ENCODE assay signal across 24 cellular contexts in genomic region chr1:59885160-59885832, GRCh38. TPM values are rescaled to one million over a fixed set of nuclear protein-coding genes. Genes with fewer than 3 reads are reported as not detected.
"Had no signal": no experiment of that assay in that cellular context is flagged by ENCODE, and none has a peak within 500 bp of the region (broad histone marks: within the 10 kb centered on the region; RNA-seq: fewer than 3 reads in every experiment).

No MANE protein-coding gene starts in this region.

- H3K36me3 ChIP-seq: adrenal gland, breast epithelium, esophagus muscularis mucosa, gastroesophageal sphincter, heart left ventricle, thyroid gland, WERI-Rb-1 had no signal

- DNase-seq: activated CD4-positive, alpha-beta T cell treated with anti-CD3 and anti-CD28 coated beads for 1 hour; activated CD4-positive, alpha-beta T cell treated with anti-CD3 and anti-CD28 coated beads, Interleukin-2, amount 50 U/mL, for 48 hours; activated gamma-delta T cell treated with Interleukin-2 at 50 U/mL for 16 hours; activated T-cell treated with anti-CD3 and anti-CD28 coated beads for 4 hours; adrenal gland; dermis blood vessel endothelial cell; effector memory CD4-positive, alpha-beta T cell; heart left ventricle; kidney; mesendoderm; nephron progenitor cell; nucleus accumbens; stimulated activated CD4-positive, alpha-beta T cell treated with anti-CD3 and anti-CD28 coated beads, Interleukin-12 subunit alpha, Interleukin-12 subunit beta, amount 100 ng/mL, for 4 hours; stimulated activated CD4-positive, alpha-beta T cell treated with anti-CD3 and anti-CD28 coated beads, Interleukin-1b, Interleukin-23, amount 100 ng/mL, for 48 hours; stimulated activated CD8-positive, alpha-beta memory T cell treated with anti-CD3 and anti-CD28 coated beads, Interleukin-4, amount 100 ng/mL, for 48 hours; stimulated activated naive CD4-positive, alpha-beta T cell treated with Interleukin-2 at 50 U/mL for 16 hours; T-helper 2 cell; thyroid gland; WERI-Rb-1 had no signal

- H3K4me1 ChIP-seq: adrenal gland, breast epithelium, esophagus muscularis mucosa, gastroesophageal sphincter, thyroid gland had no signal

- H3K4me3 ChIP-seq: adrenal gland, breast epithelium, esophagus muscularis mucosa, gastroesophageal sphincter, heart left ventricle, thyroid gland had no signal

- H3K4me3 Mint-ChIP-seq: activated T-helper 1 cell treated with anti-CD3 and anti-CD28 coated beads, Interleukin-12 subunit alpha, Interleukin-12 subunit beta, Interleukin-2, Interleukin-4 antibody, amounts not matched to agents 30 ng/mL and 10 ng/mL and 1 ng/mL, durations not matched to agents 14 hours and 24 hours and 36 hours; nephron progenitor cell had no signal

- H3K27ac Mint-ChIP-seq: activated naive CD4-positive, alpha-beta T cell treated with anti-CD3 and anti-CD28 coated beads, Interleukin-2, amount 50 U/mL, for 72 hours; activated T-helper 1 cell treated with anti-CD3 and anti-CD28 coated beads, Interleukin-12 subunit alpha, Interleukin-12 subunit beta, Interleukin-2, Interleukin-4 antibody, amounts not matched to agents 30 ng/mL and 10 ng/mL and 1 ng/mL, durations not matched to agents 14 hours and 24 hours and 36 hours; nephron progenitor cell had no signal

- H3K4me1 Mint-ChIP-seq: nephron progenitor cell had no signal

- H3K9me3 ChIP-seq: adrenal gland, esophagus muscularis mucosa, gastroesophageal sphincter, heart left ventricle, thyroid gland had no signal

- ATAC-seq: activated naive CD4-positive, alpha-beta T cell treated with anti-CD3 and anti-CD28 coated beads, Interleukin-2, amount 50 U/mL, for 72 hours; gastroesophageal sphincter had no signal

- H3K27ac ChIP-seq: adrenal gland, breast epithelium, esophagus muscularis mucosa, gastroesophageal sphincter, heart left ventricle, thyroid gland, WERI-Rb-1 had no signal

RNA-seq across cellular contexts. Expression of gene CYP2J2, which starts 41.3 kb away (rescaled TPM):
- total RNA-seq: dermis blood vessel endothelial cell had no signal
